In genomic region chr1:15430787-15431570, GRCh38 we compare ENCODE assay signal across 8 cellular contexts. TPM values are rescaled to one million over a fixed set of nuclear protein-coding genes. Genes with fewer than 3 reads are reported as not detected.
DNase-seq lines count a peak whose midpoint lies in the region; ATAC-seq and TF ChIP-seq lines count a peak whose summit lies in the region.

No MANE protein-coding gene starts in this region.

- POLR2A ChIA-PET in PC-3 (lab: Charles Lee; ENCODE audit: unreplicated experiment) = no interaction called here

- no peak overlapping the region for H3K9ac ChIP-seq in PC-3 (ENCODE audit: low read length)

- H3K9me2 ChIP-seq in PC-3 (replicated peaks; ENCODE audit: low read length) = no peaks in the 10 kb centered on the region

- DNase-seq in AG09309 (ENCODE audit: low read depth) (no peak), PC-3 (peak; percentile 59), globus pallidus (ENCODE audit: low spot score) (peak; percentile 64), pons (ENCODE audit: low spot score) (peak; percentile 55), vagina (ENCODE audit: extremely low spot score in 2 of 2) (no peak)
- DNase-seq in activated effector memory CD4-positive, alpha-beta T cell treated with Interleukin-2 at 50 U/mL for 16 hours = peak; percentile 57

- H2AFZ ChIP-seq in PC-3 (ENCODE audit: low read length) = no peak overlapping the region

- peak; percentile 94 for TF ChIP-seq CTCF in AG09309 (IDR thresholded peaks at IDR 0.05; ENCODE audit: control insufficient read depth, insufficient read depth, low read depth, low read length, missing control alignments)
- TF ChIP-seq CTCF in PC-3 (conservative IDR thresholded peaks at IDR 0.05; ENCODE audit: low read depth, low read length) = peak; percentile 95
- peak; percentile 93 to 97 (median 96) for TF ChIP-seq CTCF in vagina (IDR thresholded peaks at IDR 0.05)

- no peaks in the 10 kb centered on the region for H3F3A ChIP-seq in PC-3 (ENCODE audit: low read length, unreplicated experiment)

- CTCF ChIA-PET in PC-3 (lab: Charles Lee) = interaction anchor here (1.1 kb wide), 1 partner anchor 107 kb away, joined by 12 read pairs; no protein-coding TSS in a partner anchor

- H3K4me1 ChIP-seq in PC-3 (ENCODE audit: insufficient read depth, low read length) = peaks cover 32% of the 10 kb centered on the region
- H3K4me1 ChIP-seq in vagina = peaks cover 18% of the 10 kb centered on the region

- H3K4me3 ChIP-seq in AG09309 (ENCODE audit: control insufficient read depth, low read depth, low read length) (no peak overlapping the region), PC-3 (ENCODE audit: low read length) (no peak overlapping the region), vagina (no peak overlapping the region)

- H3K27ac ChIP-seq in PC-3 (ENCODE audit: low read length) (0 out of 2 replicates have a peak overlapping the region, but pooled peaks have one; percentile 9), vagina (no peak overlapping the region)

- H3K27me3 ChIP-seq in PC-3 (ENCODE audit: low read length) (no peaks in the 10 kb centered on the region), vagina (no peaks in the 10 kb centered on the region)

- no peaks in the 10 kb centered on the region for H3K79me2 ChIP-seq in PC-3 (ENCODE audit: low read length)

- H3K36me3 ChIP-seq in PC-3 (ENCODE audit: low read depth, low read length) = peaks cover 18% of the 10 kb centered on the region; the same call in 1 of the 2 replicates
- H3K36me3 ChIP-seq in vagina = peaks cover 0 to 4% of the 10 kb centered on the region in 2 donors

- no TSS peak for BruUV-seq in PC-3 (replicated peaks; lab: Mats Ljungman, UMichigan)

- ATAC-seq in PC-3 (peak; percentile 30), GM18861 (IDR thresholded peaks at IDR 0.05; ENCODE audit: unreplicated experiment) (no peak)

- no peak overlapping the region for H3K4me2 ChIP-seq in PC-3 (ENCODE audit: low read length)

- intact Hi-C loops in PC-3 (cut with micrococcal nuclease) = loop anchor here (1.0 to 2.0 kb wide), 2 partner anchors 14 to 108 kb away; no protein-coding TSS in a partner anchor
- intact Hi-C loops in vagina (cut with DNase I) = no loop called here

- H4K20me1 ChIP-seq in PC-3 (ENCODE audit: low read length) = 0 out of 2 replicates have a peak, but pooled peaks cover 4% of the 10 kb centered on the region

- TF ChIP-seq POLR2A in GM18526 (IDR thresholded peaks at IDR 0.05; ENCODE audit: extremely low read depth, insufficient read length) (peak; percentile 5), vagina (IDR thresholded peaks at IDR 0.05) (no peak)

- no peaks in the 10 kb centered on the region for H3K9me3 ChIP-seq in PC-3 (ENCODE audit: low read length)
- no peaks in the 10 kb centered on the region for H3K9me3 ChIP-seq in vagina

RNA-seq across cellular contexts. Expression of gene CTRC, which starts 7.3 kb away (rescaled TPM):
- 0.18 TPM in 1 of 2 replicates, not detected in the other for total RNA-seq in PC-3 (2014; rRNA removed)
- total RNA-seq in vagina = not detected

RNA-seq across cellular contexts. Expression of gene EFHD2, which starts 21.3 kb away (rescaled TPM):
- total RNA-seq in PC-3 (2014; rRNA removed) (192 and 271 TPM in 2 replicates), vagina (57.2 TPM)

RNA-seq across cellular contexts. Expression of gene CELA2A, which starts 25.6 kb away (rescaled TPM):
- not detected in 2 replicates for total RNA-seq in PC-3 (2014; rRNA removed)
- total RNA-seq in vagina = not detected

RNA-seq across cellular contexts. Expression of gene CELA2B, which starts 44.9 kb away (rescaled TPM):
- total RNA-seq in PC-3 (2014; rRNA removed) (not detected in 2 replicates), vagina (not detected)

Comparison
In these comparisons a context has a peak if more than half of its experiments do, and no peak if none do; other contexts are left out.
1. DNase-seq: peak in PC-3 (single experiment), activated effector memory CD4-positive, alpha-beta T cell treated with Interleukin-2 at 50 U/mL for 16 hours (single experiment), globus pallidus (single experiment) and pons (single experiment); none in AG09309 (single experiment) and vagina (0 of 2).
2. Peak in every context shown above with its lines, with median percentiles within 50 percentile points of each other: CTCF ChIP-seq.